Comparison of ENCODE assay signal across 15 cellular contexts in genomic region chr20:15265910-15266309, GRCh38.
"Had no signal": no experiment of that assay in that cellular context is flagged by ENCODE, and none has a peak within 500 bp of the region (broad histone marks: within the 10 kb centered on the region; RNA-seq: fewer than 3 reads in every experiment).

No MANE protein-coding gene starts in this region.

- H3K27me3 ChIP-seq: stomach, testis, upper lobe of right lung had no signal

- H3K9me3 ChIP-seq: stomach, testis, upper lobe of right lung had no signal

- H3K27ac Mint-ChIP-seq: activated CD4-positive, alpha-beta T cell treated with anti-CD3 and anti-CD28 coated beads, Interleukin-2, amount 10 ng/mL, durations not matched to agents 7 days and 5 days; activated naive CD8-positive, alpha-beta T cell treated with anti-CD3 and anti-CD28 coated beads, Interleukin-2, amount 10 ng/mL, durations not matched to agents 7 days and 5 days; activated T-cell treated with anti-CD3 and anti-CD28 coated beads, Interleukin-2, amount 50 U/mL, for 72 hours; immature natural killer cell had no signal

- H3K36me3 Mint-ChIP-seq: activated naive CD8-positive, alpha-beta T cell treated with anti-CD3 and anti-CD28 coated beads, Interleukin-2, amount 10 ng/mL, durations not matched to agents 7 days and 5 days; immature natural killer cell had no signal

- ATAC-seq: activated T-cell treated with anti-CD3 and anti-CD28 coated beads, Interleukin-2, amount 50 U/mL, for 72 hours; upper lobe of right lung had no signal

- H2AFZ ChIP-seq: parathyroid adenoma had no signal

- H3K9ac ChIP-seq: parathyroid adenoma had no signal

- H3K4me3 ChIP-seq: stomach, testis, upper lobe of right lung had no signal

- H3K27ac ChIP-seq: parathyroid adenoma, stomach, testis, upper lobe of right lung had no signal

- H3K79me2 ChIP-seq: parathyroid adenoma had no signal

- DNase-seq: activated CD4-positive, alpha-beta T cell treated with anti-CD3 and anti-CD28 coated beads, Interleukin-2, amount 10 ng/mL, durations not matched to agents 7 days and 5 days; activated CD8-positive, alpha-beta memory T cell treated with anti-CD3 and anti-CD28 coated beads, Interleukin-2, amount 50 U/mL, for 48 hours; activated naive CD8-positive, alpha-beta T cell treated with anti-CD3 and anti-CD28 coated beads, Interleukin-2, amount 10 ng/mL, durations not matched to agents 7 days and 5 days; activated T-cell treated with anti-CD3 and anti-CD28 coated beads, Interleukin-2, amount 50 U/mL, for 72 hours; anterior cingulate cortex; effector CD8-positive, alpha-beta T cell; foreskin fibroblast; immature natural killer cell; stimulated activated CD4-positive, alpha-beta T cell treated with anti-CD3 and anti-CD28 coated beads, Interleukin-12 subunit alpha, Interleukin-12 subunit beta, amount 100 ng/mL, for 4 hours; stimulated activated CD4-positive, alpha-beta T cell treated with anti-CD3 and anti-CD28 coated beads, Interleukin-2, amount 100 ng/mL, for 24 hours; stomach; testis; upper lobe of right lung had no signal

- H3K36me3 ChIP-seq: stomach, upper lobe of right lung had no signal

- FAIRE-seq: endothelial cell of umbilical vein had no signal

- H3K27me3 Mint-ChIP-seq: activated CD4-positive, alpha-beta T cell treated with anti-CD3 and anti-CD28 coated beads, Interleukin-2, amount 10 ng/mL, durations not matched to agents 7 days and 5 days; activated naive CD8-positive, alpha-beta T cell treated with anti-CD3 and anti-CD28 coated beads, Interleukin-2, amount 10 ng/mL, durations not matched to agents 7 days and 5 days had no signal

- H3K4me1 Mint-ChIP-seq: activated CD4-positive, alpha-beta T cell treated with anti-CD3 and anti-CD28 coated beads, Interleukin-2, amount 10 ng/mL, durations not matched to agents 7 days and 5 days; activated naive CD8-positive, alpha-beta T cell treated with anti-CD3 and anti-CD28 coated beads, Interleukin-2, amount 10 ng/mL, durations not matched to agents 7 days and 5 days; immature natural killer cell had no signal

- H3K4me1 ChIP-seq: parathyroid adenoma, stomach, testis, upper lobe of right lung had no signal

- H3K4me3 Mint-ChIP-seq: activated CD4-positive, alpha-beta T cell treated with anti-CD3 and anti-CD28 coated beads, Interleukin-2, amount 10 ng/mL, durations not matched to agents 7 days and 5 days; activated naive CD8-positive, alpha-beta T cell treated with anti-CD3 and anti-CD28 coated beads, Interleukin-2, amount 10 ng/mL, durations not matched to agents 7 days and 5 days; activated T-cell treated with anti-CD3 and anti-CD28 coated beads, Interleukin-2, amount 50 U/mL, for 72 hours; immature natural killer cell had no signal
